Comparison of ENCODE assay signal across 20 cellular contexts in genomic region chr18:13051159-13051558, GRCh38. TPM values are rescaled to one million over a fixed set of nuclear protein-coding genes. Genes with fewer than 3 reads are reported as not detected.
DNase-seq lines count a peak whose midpoint lies in the region; ATAC-seq and TF ChIP-seq lines count a peak whose summit lies in the region.
"Had no signal": no experiment of that assay in that cellular context is flagged by ENCODE, and none has a peak within 500 bp of the region (broad histone marks: within the 10 kb centered on the region; RNA-seq: fewer than 3 reads in every experiment).

No MANE protein-coding gene starts in this region.

- WGBS in heart right ventricle, 2 donors = 97 to 98% methylated on average over 6 of the region's 6 CpGs

- TF ChIP-seq CTCF in fibroblast of pulmonary artery (IDR thresholded peaks at IDR 0.05; ENCODE audit: low read length, missing control alignments) (no peak), heart right ventricle (IDR thresholded peaks at IDR 0.05) (no peak), coronary artery (IDR thresholded peaks at IDR 0.05) (no peak)

- CTCF ChIA-PET in activated CD4-positive, alpha-beta memory T cell treated with anti-CD3 and anti-CD28 coated beads, Interleukin-2, amount 10 ng/mL, durations not matched to agents 7 days and 5 days (lab: Charles Lee) = interaction anchor here (0.9 kb wide), 1 partner anchor 108 kb away, joined by 5 read pairs; no protein-coding TSS in a partner anchor

- DNase-seq in activated CD4-positive, alpha-beta T cell treated with anti-CD3 and anti-CD28 coated beads, Interleukin-2, amount 50 U/mL, for 48 hours = peak; percentile 6 to 19
- DNase-seq in activated CD4-positive, alpha-beta T cell treated with anti-CD3 and anti-CD28 coated beads for 1 hour = no peak
- DNase-seq in ELR (ENCODE audit: low read depth) = peak; percentile 33
- no peak for DNase-seq in activated CD4-positive, alpha-beta memory T cell treated with anti-CD3 and anti-CD28 coated beads, Interleukin-2, amount 10 ng/mL, durations not matched to agents 7 days and 5 days
- DNase-seq in fibroblast of pulmonary artery (ENCODE audit: low read depth) = peak; percentile 13
- DNase-seq in heart right ventricle = no peak
- no peak for DNase-seq in medulla oblongata (ENCODE audit: extremely low spot score)
- no peak for DNase-seq in coronary artery (ENCODE audit: low spot score)
- DNase-seq: activated CD4-positive, CD25-positive, alpha-beta regulatory T cell; C1 segment of cervical spinal cord; Calu3; gastrocnemius medialis; NCI-H1436 treated with DMSO at 0.1 percent for 48 hours; NCI-H526 treated with DMSO at 0.1 percent for 48 hours; nucleus accumbens; RPMI8226; T-helper 9 cell had no signal

- POLR2A ChIA-PET in activated CD4-positive, alpha-beta memory T cell treated with anti-CD3 and anti-CD28 coated beads, Interleukin-2, amount 10 ng/mL, durations not matched to agents 7 days and 5 days (lab: Charles Lee) = interaction anchor here (2.1 kb wide), 1 partner anchor 60 kb away, joined by 4 read pairs; the partner anchor contains the start of gene CEP192

- peaks cover 0 to 10% (median 0%) of the 10 kb centered on the region in 9 donors for H3K4me1 ChIP-seq in heart right ventricle
- H3K4me1 ChIP-seq: gastrocnemius medialis had no signal

- H3K36me3 ChIP-seq in heart right ventricle = peaks cover 0 to 97% (median 32%) of the 10 kb centered on the region in 9 donors

- H3K27me3 Mint-ChIP-seq in activated CD4-positive, alpha-beta memory T cell treated with anti-CD3 and anti-CD28 coated beads, Interleukin-2, amount 10 ng/mL, durations not matched to agents 7 days and 5 days = no peaks in the 10 kb centered on the region

- peak overlapping the region; percentile 2 for H3K27ac Mint-ChIP-seq in activated CD4-positive, alpha-beta memory T cell treated with anti-CD3 and anti-CD28 coated beads, Interleukin-2, amount 10 ng/mL, durations not matched to agents 7 days and 5 days

- no peaks in the 10 kb centered on the region for H3K27me3 ChIP-seq in heart right ventricle
- H3K27me3 ChIP-seq: gastrocnemius medialis had no signal

- H3K27ac ChIP-seq in heart right ventricle = no peak overlapping the region
- no peak overlapping the region for H3K27ac ChIP-seq in coronary artery
- H3K27ac ChIP-seq: gastrocnemius medialis, SK-N-MC, skin epidermis had no signal

- H3K4me1 Mint-ChIP-seq in activated CD4-positive, alpha-beta memory T cell treated with anti-CD3 and anti-CD28 coated beads, Interleukin-2, amount 10 ng/mL, durations not matched to agents 7 days and 5 days = peaks cover 23% of the 10 kb centered on the region

- H3K4me3 Mint-ChIP-seq in activated CD4-positive, alpha-beta memory T cell treated with anti-CD3 and anti-CD28 coated beads, Interleukin-2, amount 10 ng/mL, durations not matched to agents 7 days and 5 days = no peak overlapping the region

- peaks cover 77% of the 10 kb centered on the region for H3K36me3 Mint-ChIP-seq in activated CD4-positive, alpha-beta memory T cell treated with anti-CD3 and anti-CD28 coated beads, Interleukin-2, amount 10 ng/mL, durations not matched to agents 7 days and 5 days (ENCODE audit: low read depth)

- no peaks in the 10 kb centered on the region for H3K9me3 Mint-ChIP-seq in activated CD4-positive, alpha-beta memory T cell treated with anti-CD3 and anti-CD28 coated beads, Interleukin-2, amount 10 ng/mL, durations not matched to agents 7 days and 5 days

- ATAC-seq in heart right ventricle = no peak
- ATAC-seq: gastrocnemius medialis had no signal

- intact Hi-C loops in heart right ventricle (cut with DNase I) = no loop called here

- H3K9me3 ChIP-seq in heart right ventricle = no peaks in the 10 kb centered on the region
- H3K9me3 ChIP-seq: gastrocnemius medialis had no signal

- H3K4me3 ChIP-seq in fibroblast of pulmonary artery (replicated peaks; ENCODE audit: low read depth, low read length) = no peak overlapping the region
- H3K4me3 ChIP-seq in heart right ventricle = no peak overlapping the region
- no peak overlapping the region for H3K4me3 ChIP-seq in coronary artery
- H3K4me3 ChIP-seq: gastrocnemius medialis, lung, SK-N-MC, skin epidermis had no signal

RNA-seq across cellular contexts. Expression of gene CEP192, which starts 60.0 kb away (rescaled TPM):
- total RNA-seq in activated CD4-positive, alpha-beta memory T cell treated with anti-CD3 and anti-CD28 coated beads, Interleukin-2, amount 10 ng/mL, durations not matched to agents 7 days and 5 days = 10 to 100 TPM; 42.6 to 46.1 TPM
- total RNA-seq in heart right ventricle = 10 to 100 TPM; 18.3 to 35.6 (median 32.4) TPM
- 10 to 100 TPM in 1 of 2 donors, 1 to 10 TPM in 1; 4.9 to 18.2 TPM for polyA plus RNA-seq in heart right ventricle

Comparison
In these comparisons a context has a peak if more than half of its experiments do, and no peak if none do; other contexts are left out.
1. DNase-seq: peak in activated CD4-positive, alpha-beta T cell treated with anti-CD3 and anti-CD28 coated beads, Interleukin-2, amount 50 U/mL, for 48 hours (2 of 2), ELR (single experiment) and fibroblast of pulmonary artery (single experiment); none in activated CD4-positive, alpha-beta T cell treated with anti-CD3 and anti-CD28 coated beads for 1 hour (single experiment), activated CD4-positive, alpha-beta memory T cell treated with anti-CD3 and anti-CD28 coated beads, Interleukin-2, amount 10 ng/mL, durations not matched to agents 7 days and 5 days (single experiment), heart right ventricle (0 of 2), medulla oblongata (single experiment) and coronary artery (single experiment).